Comparison of ENCODE assay signal across 8 cellular contexts in the genomic region with DNA sequence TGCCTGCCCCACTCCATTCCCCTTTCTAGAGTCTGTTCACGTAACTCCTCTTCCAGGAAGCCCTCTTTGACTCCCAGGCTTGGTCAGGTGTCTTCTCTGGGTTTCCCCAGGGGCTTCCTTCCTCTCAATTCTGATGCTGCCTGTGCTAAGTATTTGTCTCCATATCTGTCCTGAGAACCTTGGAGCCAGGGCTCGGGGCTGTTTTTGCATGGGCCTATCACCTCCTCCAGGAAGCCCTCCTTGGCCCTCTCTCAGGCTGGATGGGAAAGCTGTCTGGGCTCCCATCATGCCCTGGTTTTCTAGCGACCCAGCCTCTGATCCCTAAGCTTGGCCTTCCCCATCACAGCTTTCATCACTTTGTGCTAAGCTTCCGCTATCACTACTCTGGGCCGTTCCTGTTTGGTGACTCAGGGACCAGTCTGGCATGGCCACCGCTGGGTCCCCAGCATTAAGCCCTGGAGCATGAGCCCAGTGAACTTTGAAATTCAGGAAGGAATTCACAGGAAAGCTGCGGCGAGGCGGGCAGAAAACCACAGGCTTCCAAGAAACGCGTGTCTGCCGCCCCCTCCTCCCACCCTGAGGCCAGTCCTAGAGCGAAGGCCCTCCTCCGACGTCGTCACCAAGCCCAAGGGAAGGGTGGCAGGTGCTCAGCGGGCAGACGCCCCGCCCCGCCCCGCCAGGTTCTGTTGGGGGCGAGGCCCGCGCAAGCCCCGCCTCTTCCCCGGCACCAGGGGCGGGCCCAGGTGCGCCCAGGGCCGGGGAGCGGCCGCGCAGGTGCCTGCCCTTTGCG. TPM values are rescaled to one million over a fixed set of nuclear protein-coding genes. Genes with fewer than 3 reads are reported as not detected.
DNase-seq lines count a peak whose midpoint lies in the region; ATAC-seq and TF ChIP-seq lines count a peak whose summit lies in the region.

No MANE protein-coding gene starts in this region.

- TF ChIP-seq CTCF in HFF-Myc (IDR thresholded peaks at IDR 0.05; ENCODE audit: low read depth, low read length, missing control alignments) (no peak), foreskin keratinocyte (conservative IDR thresholded peaks at IDR 0.05) (no peak), omental fat pad (IDR thresholded peaks at IDR 0.05) (no peak)

- H3K36me3 Mint-ChIP-seq in CD4-positive, CD25-positive, alpha-beta regulatory T cell, result no peaks in the 10 kb centered on the region

- DNase-seq in CD4-positive, CD25-positive, alpha-beta regulatory T cell, result peak; percentile 70 to 76 (median 73)
- DNase-seq in HFF-Myc (ENCODE audit: extremely low read depth, low read depth) (no peak), NOMO-1 (lab: John Stamatoyannopoulos, UW; ENCODE audit: unreplicated experiment in 2 of 2) (peak; percentile 80 to 82), foreskin keratinocyte (peak; percentile 74 to 86), omental fat pad (ENCODE audit: low spot score) (no peak)
- DNase-seq in activated T-cell treated with anti-CD3 and anti-CD28 coated beads, Interleukin-2, amount 50 U/mL, for 48 hours, result peak; percentile 81 to 87

- peaks cover 18% of the 10 kb centered on the region for H3K4me1 ChIP-seq in CD4-positive, CD25-positive, alpha-beta regulatory T cell (ENCODE audit: control insufficient read depth, insufficient read depth, low read length, poor library complexity, severe bottlenecking)
- H3K4me1 ChIP-seq in foreskin keratinocyte (peaks cover 25% of the 10 kb centered on the region), thymus (ENCODE audit: control insufficient read depth, insufficient read depth, low read length) (peaks cover 23% of the 10 kb centered on the region)

- H3K4me3 Mint-ChIP-seq in CD4-positive, CD25-positive, alpha-beta regulatory T cell, result peak overlapping the region; percentile 68 to 86 (median 82)

- H3K9me3 ChIP-seq in CD4-positive, CD25-positive, alpha-beta regulatory T cell (ENCODE audit: control insufficient read depth in 2 of 2, low read length in 2 of 2), result no peaks in the 10 kb centered on the region
- no peaks in the 10 kb centered on the region for H3K9me3 ChIP-seq in thymus (ENCODE audit: control insufficient read depth)

- peaks cover 10% of the 10 kb centered on the region for H3K27me3 Mint-ChIP-seq in CD4-positive, CD25-positive, alpha-beta regulatory T cell

- H3K27ac ChIP-seq in CD4-positive, CD25-positive, alpha-beta regulatory T cell (ENCODE audit: insufficient read depth, low read length, poor library complexity, severe bottlenecking), result peak overlapping the region; percentile 66
- no peak overlapping the region for H3K27ac ChIP-seq in foreskin keratinocyte
- H3K27ac ChIP-seq in thymus (ENCODE audit: low read depth), result peak overlapping the region; percentile 83

- no peaks in the 10 kb centered on the region for H3K36me3 ChIP-seq in CD4-positive, CD25-positive, alpha-beta regulatory T cell (ENCODE audit: control insufficient read depth, insufficient read depth, low read length)
- no peaks in the 10 kb centered on the region for H3K36me3 ChIP-seq in thymus (ENCODE audit: control insufficient read depth, insufficient read depth)

- H3K27me3 ChIP-seq in CD4-positive, CD25-positive, alpha-beta regulatory T cell (ENCODE audit: control insufficient read depth, insufficient read depth, low read length), result no peaks in the 10 kb centered on the region
- H3K27me3 ChIP-seq in foreskin keratinocyte, result no peaks in the 10 kb centered on the region
- no peaks in the 10 kb centered on the region for H3K27me3 ChIP-seq in thymus (ENCODE audit: control insufficient read depth, insufficient read depth)

- H3K9me3 Mint-ChIP-seq in CD4-positive, CD25-positive, alpha-beta regulatory T cell, result peaks cover 0 to 1% (median 0%) of the 10 kb centered on the region in 7 donors

- ATAC-seq in CD4-positive, CD25-positive, alpha-beta regulatory T cell (ENCODE audit: low read depth in 2 of 2), result peak; percentile 87
- ATAC-seq in foreskin keratinocyte (peak; percentile 75), omental fat pad (ENCODE audit: low FRiP score) (peak; percentile 48), GM18858 (IDR thresholded peaks at IDR 0.05; ENCODE audit: unreplicated experiment) (no peak)

- 7% methylated on average over 33 of the region's 33 CpGs for WGBS in thymus

- H3K4me1 Mint-ChIP-seq in CD4-positive, CD25-positive, alpha-beta regulatory T cell, result peaks cover 0 to 41% (median 21%) of the 10 kb centered on the region in 4 donors

- peak overlapping the region; percentile 13 for H3K4me3 ChIP-seq in CD4-positive, CD25-positive, alpha-beta regulatory T cell (ENCODE audit: low read depth, low read length)
- H3K4me3 ChIP-seq in HFF-Myc (replicated peaks; ENCODE audit: low read depth, low read length) (peak overlapping the region; percentile 35), thymus (ENCODE audit: low read length) (peak overlapping the region; percentile 59)

- H3K27ac Mint-ChIP-seq in CD4-positive, CD25-positive, alpha-beta regulatory T cell, result peak overlapping the region; percentile 60 to 92 (median 84)

RNA-seq across cellular contexts. Expression of a gene that starts 0.5 kb away (rescaled TPM):
- 15.6 TPM for total RNA-seq in CD4-positive, CD25-positive, alpha-beta regulatory T cell
- polyA plus RNA-seq in CD4-positive, CD25-positive, alpha-beta regulatory T cell, result 10 to 100 TPM; 36.0 to 70.4 (median 53.5) TPM
- total RNA-seq in foreskin keratinocyte (419 and 453 TPM in 2 replicates), omental fat pad (10 to 100 TPM; 14.3 to 30.6 (median 24.0) TPM)
- polyA plus RNA-seq in foreskin keratinocyte (616 and 683 TPM in 2 replicates), thymus (253 TPM)

RNA-seq across cellular contexts. Expression of a gene that starts 7.7 kb away (rescaled TPM):
- 1.2 TPM for total RNA-seq in CD4-positive, CD25-positive, alpha-beta regulatory T cell
- polyA plus RNA-seq in CD4-positive, CD25-positive, alpha-beta regulatory T cell, result not detected
- total RNA-seq in foreskin keratinocyte (2.3 and 4.2 TPM in 2 replicates), omental fat pad (100 to 1,000 TPM in 2 of 4 donors, 10 to 100 TPM in 2; 61.8 to 258 (median 118) TPM)
- polyA plus RNA-seq in foreskin keratinocyte (15.0 and 18.4 TPM in 2 replicates), thymus (59.0 TPM)

RNA-seq across cellular contexts. Expression of a gene that starts 39.9 kb away (rescaled TPM):
- not detected for total RNA-seq in CD4-positive, CD25-positive, alpha-beta regulatory T cell
- polyA plus RNA-seq in CD4-positive, CD25-positive, alpha-beta regulatory T cell, result not detected
- total RNA-seq in foreskin keratinocyte, result 3.3 and 3.8 TPM in 2 replicates
- polyA plus RNA-seq in foreskin keratinocyte, result 3.4 and 4.2 TPM in 2 replicates
- total RNA-seq in omental fat pad, result not detected
- 0.09 TPM for polyA plus RNA-seq in thymus

RNA-seq across cellular contexts. Expression of a gene that starts 40.2 kb away (rescaled TPM):
- total RNA-seq in CD4-positive, CD25-positive, alpha-beta regulatory T cell, result not detected
- not detected for polyA plus RNA-seq in CD4-positive, CD25-positive, alpha-beta regulatory T cell
- 513 and 634 TPM in 2 replicates for total RNA-seq in foreskin keratinocyte
- 1,054 and 1,152 TPM in 2 replicates for polyA plus RNA-seq in foreskin keratinocyte
- 10 to 100 TPM; 28.8 to 76.9 (median 47.2) TPM for total RNA-seq in omental fat pad
- 93.6 TPM for polyA plus RNA-seq in thymus

RNA-seq across cellular contexts. Expression of a gene that starts 51.9 kb away (rescaled TPM):
- total RNA-seq in CD4-positive, CD25-positive, alpha-beta regulatory T cell, result 22.9 TPM
- 10 to 100 TPM; 34.4 to 47.7 (median 36.8) TPM for polyA plus RNA-seq in CD4-positive, CD25-positive, alpha-beta regulatory T cell
- 60.1 and 72.7 TPM in 2 replicates for total RNA-seq in foreskin keratinocyte
- polyA plus RNA-seq in foreskin keratinocyte, result 90.2 and 115 TPM in 2 replicates
- 10 to 100 TPM; 26.2 to 52.8 (median 31.4) TPM for total RNA-seq in omental fat pad
- polyA plus RNA-seq in thymus, result 46.6 TPM

Comparison
In these comparisons a context has a peak if more than half of its experiments do, and no peak if none do; other contexts are left out.
1. DNase-seq: peak in CD4-positive, CD25-positive, alpha-beta regulatory T cell (3 of 3), NOMO-1 (2 of 2), activated T-cell treated with anti-CD3 and anti-CD28 coated beads, Interleukin-2, amount 50 U/mL, for 48 hours (2 of 2) and foreskin keratinocyte (2 of 2); none in HFF-Myc (single experiment) and omental fat pad (single experiment).
2. RNA of a gene that starts 0.5 kb away (total RNA-seq): 419 to 453 TPM in foreskin keratinocyte; 14.3 to 30.6 TPM in omental fat pad and 15.6 TPM in CD4-positive, CD25-positive, alpha-beta regulatory T cell (single experiment); every median in the first group is over 10 times any median in the second.
3. RNA of a gene that starts 7.7 kb away (total RNA-seq): 61.8 to 258 TPM in omental fat pad; 2.3 to 4.2 TPM in foreskin keratinocyte and 1.2 TPM in CD4-positive, CD25-positive, alpha-beta regulatory T cell (single experiment); every median in the first group is over 10 times any median in the second.
4. Peak in every context shown above with its lines, with median percentiles within 50 percentile points of each other: H3K4me3 ChIP-seq.